14 cellular contexts compared by ENCODE assay signal in genomic region chr5:173228639-173229380, GRCh38. TPM values are rescaled to one million over a fixed set of nuclear protein-coding genes. Genes with fewer than 3 reads are reported as not detected.
DNase-seq lines count a peak whose midpoint lies in the region; ATAC-seq and TF ChIP-seq lines count a peak whose summit lies in the region.
"Had no signal": no experiment of that assay in that cellular context is flagged by ENCODE, and none has a peak within 500 bp of the region (broad histone marks: within the 10 kb centered on the region; RNA-seq: fewer than 3 reads in every experiment).

No MANE protein-coding gene starts in this region.

- intact Hi-C loops in activated T-helper 1 cell treated with anti-CD3 and anti-CD28 coated beads, Interleukin-12 subunit alpha, Interleukin-12 subunit beta, Interleukin-2, Interleukin-4 antibody, amounts not matched to agents 30 ng/mL and 10 ng/mL and 1 ng/mL, durations not matched to agents 14 hours and 24 hours and 36 hours (cut with micrococcal nuclease): loop anchor here (2.0 kb wide), 1 partner anchor 16 kb away; no protein-coding TSS in a partner anchor

- TF ChIP-seq CTCF in Peyer's patch (IDR thresholded peaks at IDR 0.05): no peak

- ATAC-seq in stimulated activated naive CD8-positive, alpha-beta T cell treated with anti-CD3 and anti-CD28 coated beads, Interleukin-15, Interleukin-2, amounts not matched to agents 100 U/mL and 50 U/mL, for 24 hours: no peak
- ATAC-seq in effector memory CD8-positive, alpha-beta T cell (replicated peaks): no peak
- ATAC-seq in natural killer cell treated with Interleukin-12 subunit alpha and Interleukin-12 subunit beta and Interleukin-15 and Interleukin-18, amount 100 ng/mL, for 72 hours: no peak
- ATAC-seq in GM18498 (IDR thresholded peaks at IDR 0.05; ENCODE audit: unreplicated experiment) (no peak), HG03135 (IDR thresholded peaks at IDR 0.05; ENCODE audit: unreplicated experiment) (no peak)
- ATAC-seq: body of pancreas, left colon had no signal

- peaks cover 70% of the 10 kb centered on the region for H3K27me3 Mint-ChIP-seq in stimulated activated naive CD8-positive, alpha-beta T cell treated with anti-CD3 and anti-CD28 coated beads, Interleukin-15, Interleukin-2, amounts not matched to agents 100 ng/mL and 50 ng/mL, for 24 hours
- H3K27me3 Mint-ChIP-seq in effector memory CD8-positive, alpha-beta T cell: peaks cover 77 to 98% of the 10 kb centered on the region in 2 donors
- H3K27me3 Mint-ChIP-seq in natural killer cell treated with Interleukin-12 subunit alpha and Interleukin-12 subunit beta and Interleukin-15 and Interleukin-18, amount 100 ng/mL, for 72 hours: peaks cover 50 to 55% of the 10 kb centered on the region in 2 donors
- H3K27me3 Mint-ChIP-seq in activated T-helper 1 cell treated with anti-CD3 and anti-CD28 coated beads, Interleukin-12 subunit alpha, Interleukin-12 subunit beta, Interleukin-2, Interleukin-4 antibody, amounts not matched to agents 30 ng/mL and 10 ng/mL and 1 ng/mL, durations not matched to agents 14 hours and 24 hours and 36 hours (ENCODE audit: insufficient read depth): peaks cover 62% of the 10 kb centered on the region

- peaks cover 0 to 45% of the 10 kb centered on the region in 2 donors for H3K27me3 ChIP-seq in Peyer's patch

- H3K27ac Mint-ChIP-seq in stimulated activated naive CD8-positive, alpha-beta T cell treated with anti-CD3 and anti-CD28 coated beads, Interleukin-15, Interleukin-2, amounts not matched to agents 100 ng/mL and 50 ng/mL, for 24 hours: no peak overlapping the region
- H3K27ac Mint-ChIP-seq in effector memory CD8-positive, alpha-beta T cell: peak overlapping the region in 1 of 2 donors; percentile 51
- H3K27ac Mint-ChIP-seq in natural killer cell treated with Interleukin-12 subunit alpha and Interleukin-12 subunit beta and Interleukin-15 and Interleukin-18, amount 100 ng/mL, for 72 hours: no peak overlapping the region
- no peak overlapping the region for H3K27ac Mint-ChIP-seq in activated T-helper 1 cell treated with anti-CD3 and anti-CD28 coated beads, Interleukin-12 subunit alpha, Interleukin-12 subunit beta, Interleukin-2, Interleukin-4 antibody, amounts not matched to agents 30 ng/mL and 10 ng/mL and 1 ng/mL, durations not matched to agents 14 hours and 24 hours and 36 hours

- H3K4me3 Mint-ChIP-seq in stimulated activated naive CD8-positive, alpha-beta T cell treated with anti-CD3 and anti-CD28 coated beads, Interleukin-15, Interleukin-2, amounts not matched to agents 100 ng/mL and 50 ng/mL, for 24 hours: peak overlapping the region; percentile 45
- peak overlapping the region; percentile 68 to 71 for H3K4me3 Mint-ChIP-seq in effector memory CD8-positive, alpha-beta T cell
- H3K4me3 Mint-ChIP-seq in natural killer cell treated with Interleukin-12 subunit alpha and Interleukin-12 subunit beta and Interleukin-15 and Interleukin-18, amount 100 ng/mL, for 72 hours: peak overlapping the region; percentile 48
- no peak overlapping the region for H3K4me3 Mint-ChIP-seq in activated T-helper 1 cell treated with anti-CD3 and anti-CD28 coated beads, Interleukin-12 subunit alpha, Interleukin-12 subunit beta, Interleukin-2, Interleukin-4 antibody, amounts not matched to agents 30 ng/mL and 10 ng/mL and 1 ng/mL, durations not matched to agents 14 hours and 24 hours and 36 hours

- peaks cover 0 to 20% (median 3%) of the 10 kb centered on the region in 4 donors for H3K4me1 ChIP-seq in Peyer's patch

- DNase-seq in stimulated activated naive CD8-positive, alpha-beta T cell treated with anti-CD3 and anti-CD28 coated beads, Interleukin-15, Interleukin-2, amounts not matched to agents 100 U/mL and 50 U/mL, for 24 hours: no peak
- DNase-seq in effector memory CD8-positive, alpha-beta T cell: no peak
- DNase-seq in natural killer cell treated with Interleukin-12 subunit alpha and Interleukin-12 subunit beta and Interleukin-15 and Interleukin-18, amount 100 ng/mL, for 72 hours (ENCODE audit: low spot score): no peak
- DNase-seq in activated T-helper 1 cell treated with anti-CD3 and anti-CD28 coated beads, Interleukin-12 subunit alpha, Interleukin-12 subunit beta, Interleukin-2, Interleukin-4 antibody, amounts not matched to agents 30 ng/mL and 10 ng/mL and 1 ng/mL, durations not matched to agents 14 hours and 24 hours and 36 hours (ENCODE audit: low spot score): no peak
- no peak for DNase-seq in Peyer's patch
- DNase-seq: body of pancreas, left colon, MM.1S, NCI-H69, sigmoid colon had no signal

- H3K4me1 Mint-ChIP-seq in stimulated activated naive CD8-positive, alpha-beta T cell treated with anti-CD3 and anti-CD28 coated beads, Interleukin-15, Interleukin-2, amounts not matched to agents 100 ng/mL and 50 ng/mL, for 24 hours (ENCODE audit: low read depth): peaks cover 25% of the 10 kb centered on the region
- peaks cover 16 to 19% of the 10 kb centered on the region in 2 donors for H3K4me1 Mint-ChIP-seq in effector memory CD8-positive, alpha-beta T cell (ENCODE audit: low read depth in 2 of 2)
- peaks cover 5 to 7% of the 10 kb centered on the region in 2 donors for H3K4me1 Mint-ChIP-seq in natural killer cell treated with Interleukin-12 subunit alpha and Interleukin-12 subunit beta and Interleukin-15 and Interleukin-18, amount 100 ng/mL, for 72 hours (ENCODE audit: low read depth in 2 of 2)
- peaks cover 4% of the 10 kb centered on the region for H3K4me1 Mint-ChIP-seq in activated T-helper 1 cell treated with anti-CD3 and anti-CD28 coated beads, Interleukin-12 subunit alpha, Interleukin-12 subunit beta, Interleukin-2, Interleukin-4 antibody, amounts not matched to agents 30 ng/mL and 10 ng/mL and 1 ng/mL, durations not matched to agents 14 hours and 24 hours and 36 hours (ENCODE audit: low read depth)

- H3K9me3 ChIP-seq in Peyer's patch: no peaks in the 10 kb centered on the region
- H3K9me3 ChIP-seq: body of pancreas, sigmoid colon had no signal

- H3K4me3 ChIP-seq in Peyer's patch: no peak overlapping the region
- H3K4me3 ChIP-seq: body of pancreas, SK-N-MC had no signal

- H3K9me3 Mint-ChIP-seq in stimulated activated naive CD8-positive, alpha-beta T cell treated with anti-CD3 and anti-CD28 coated beads, Interleukin-15, Interleukin-2, amounts not matched to agents 100 ng/mL and 50 ng/mL, for 24 hours: no peaks in the 10 kb centered on the region
- H3K9me3 Mint-ChIP-seq in effector memory CD8-positive, alpha-beta T cell: no peaks in the 10 kb centered on the region
- no peaks in the 10 kb centered on the region for H3K9me3 Mint-ChIP-seq in natural killer cell treated with Interleukin-12 subunit alpha and Interleukin-12 subunit beta and Interleukin-15 and Interleukin-18, amount 100 ng/mL, for 72 hours
- H3K9me3 Mint-ChIP-seq in activated T-helper 1 cell treated with anti-CD3 and anti-CD28 coated beads, Interleukin-12 subunit alpha, Interleukin-12 subunit beta, Interleukin-2, Interleukin-4 antibody, amounts not matched to agents 30 ng/mL and 10 ng/mL and 1 ng/mL, durations not matched to agents 14 hours and 24 hours and 36 hours: no peaks in the 10 kb centered on the region

- H3K36me3 ChIP-seq in Peyer's patch: no peaks in the 10 kb centered on the region
- H3K36me3 ChIP-seq: sigmoid colon had no signal

- no peaks in the 10 kb centered on the region for H3K36me3 Mint-ChIP-seq in stimulated activated naive CD8-positive, alpha-beta T cell treated with anti-CD3 and anti-CD28 coated beads, Interleukin-15, Interleukin-2, amounts not matched to agents 100 ng/mL and 50 ng/mL, for 24 hours (ENCODE audit: low read depth)
- H3K36me3 Mint-ChIP-seq in effector memory CD8-positive, alpha-beta T cell (ENCODE audit: insufficient read depth): peaks cover 5% of the 10 kb centered on the region
- H3K36me3 Mint-ChIP-seq in natural killer cell treated with Interleukin-12 subunit alpha and Interleukin-12 subunit beta and Interleukin-15 and Interleukin-18, amount 100 ng/mL, for 72 hours: no peaks in the 10 kb centered on the region
- peaks cover 6% of the 10 kb centered on the region for H3K36me3 Mint-ChIP-seq in activated T-helper 1 cell treated with anti-CD3 and anti-CD28 coated beads, Interleukin-12 subunit alpha, Interleukin-12 subunit beta, Interleukin-2, Interleukin-4 antibody, amounts not matched to agents 30 ng/mL and 10 ng/mL and 1 ng/mL, durations not matched to agents 14 hours and 24 hours and 36 hours (ENCODE audit: low read depth)

- TF ChIP-seq POLR2A in Peyer's patch (IDR thresholded peaks at IDR 0.05): no peak

- no peak overlapping the region for H3K27ac ChIP-seq in Peyer's patch
- H3K27ac ChIP-seq: body of pancreas, sigmoid colon, SK-N-MC had no signal

RNA-seq across cellular contexts. Expression of gene NKX2-5, which starts 6.2 kb away (rescaled TPM):
- not detected for total RNA-seq in natural killer cell treated with Interleukin-12 subunit alpha and Interleukin-12 subunit beta and Interleukin-15 and Interleukin-18, amount 100 ng/mL, for 72 hours
- not detected in 2 replicates for total RNA-seq in activated T-helper 1 cell treated with anti-CD3 and anti-CD28 coated beads, Interleukin-12 subunit alpha, Interleukin-12 subunit beta, Interleukin-2, Interleukin-4 antibody, amounts not matched to agents 30 ng/mL and 10 ng/mL and 1 ng/mL, durations not matched to agents 14 hours and 24 hours and 36 hours
- not detected for total RNA-seq in Peyer's patch
- total RNA-seq: body of pancreas, left colon, sigmoid colon had no signal
